Comparison of ENCODE assay signal across 27 cellular contexts in the genomic region with DNA sequence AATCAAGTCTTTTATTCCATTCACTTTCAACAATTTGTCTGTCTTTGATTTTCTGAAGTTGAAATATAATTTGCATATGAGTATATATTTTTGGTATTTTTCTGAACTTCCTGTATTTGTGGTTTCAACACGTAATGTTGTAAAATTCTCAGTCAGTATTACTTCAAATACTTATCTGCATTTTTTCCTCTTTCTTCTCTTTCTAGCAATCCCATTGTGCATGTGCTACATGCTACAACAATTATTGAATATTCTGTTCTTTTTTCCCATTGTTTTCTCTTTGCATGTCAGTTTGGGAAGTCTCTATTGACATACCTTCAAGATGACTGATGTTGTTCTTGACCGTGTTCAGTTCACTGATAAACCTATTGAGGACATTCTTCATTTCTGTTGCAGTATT.
"Had no signal": no experiment of that assay in that cellular context is flagged by ENCODE, and none has a peak within 500 bp of the region (broad histone marks: within the 10 kb centered on the region; RNA-seq: fewer than 3 reads in every experiment).

No MANE protein-coding gene starts in this region.

- H3K4me3 ChIP-seq: MG63 had no signal

- DNase-seq: activated CD4-positive, alpha-beta T cell treated with anti-CD3 and anti-CD28 coated beads for 36 hours; activated CD4-positive, alpha-beta T cell treated with anti-CD3 and anti-CD28 coated beads, Interleukin-2, amount 10 ng/mL, durations not matched to agents 7 days and 5 days; activated CD4-positive, alpha-beta T cell treated with anti-CD3 and anti-CD28 coated beads, Interleukin-2, amount 50 U/mL, for 48 hours; activated CD8-positive, alpha-beta T cell treated with anti-CD3 and anti-CD28 coated beads, Interleukin-2, amount 10 ng/mL, durations not matched to agents 7 days and 5 days; activated effector memory CD4-positive, alpha-beta T cell treated with Interleukin-2 at 50 U/mL for 16 hours; activated naive CD4-positive, alpha-beta T cell treated with anti-CD3 and anti-CD28 coated beads, Interleukin-2, amount 10 ng/mL, durations not matched to agents 7 days and 5 days; activated naive CD8-positive, alpha-beta T cell treated with anti-CD3 and anti-CD28 coated beads, Interleukin-2, amount 50 U/mL, for 24 hours; activated T-cell treated with anti-CD3 and anti-CD28 coated beads, Interleukin-2, amount 50 U/mL, for 4 hours; anterior cingulate cortex; central memory CD4-positive, alpha-beta T cell; Kasumi-1; KG1; MG63; NCI-H1092; NCI-H1417; NCI-H146; NCI-H187; NCI-H2029 treated with DMSO at 0.1 percent for 48 hours; NCI-H2107; NCI-H2171; NCI-H510A; NCI-H526; NCI-H748 treated with DMSO at 0.1 percent for 48 hours; NK-92 treated with Interleukin-12 subunit alpha and Interleukin-12 subunit beta, amount 100 ng/mL, for 24 hours; OCI-M1; SHP77 treated with DMSO at 0.1 percent for 48 hours had no signal

- H3K36me3 ChIP-seq: MG63 had no signal

- ATAC-seq: activated CD4-positive, alpha-beta T cell treated with anti-CD3 and anti-CD28 coated beads for 36 hours; activated CD4-positive, CD25-positive, alpha-beta regulatory T cell treated with anti-CD3 and anti-CD28 coated beads, Interleukin-2, amount 50 U/mL, for 24 hours; activated CD8-positive, alpha-beta T cell treated with anti-CD3 and anti-CD28 coated beads, Interleukin-2, amount 10 ng/mL, durations not matched to agents 7 days and 5 days; activated naive CD8-positive, alpha-beta T cell treated with anti-CD3 and anti-CD28 coated beads, Interleukin-2, amount 50 U/mL, for 24 hours; activated T-cell treated with anti-CD3 and anti-CD28 coated beads, Interleukin-2, amount 50 U/mL, for 4 hours had no signal
